ENCODE assay signal across 8 cellular contexts in genomic region chr7:100126931-100127865, GRCh38. TPM values are rescaled to one million over a fixed set of nuclear protein-coding genes. Genes with fewer than 3 reads are reported as not detected.
A peak's percentile ranks its signal among the peaks of the same experiment; 100 is the strongest.
DNase-seq lines count a peak whose midpoint lies in the region; ATAC-seq and TF ChIP-seq lines count a peak whose summit lies in the region.

TSS of gene MBLAC1 (plus strand) at chr7:100126967. CDS start at chr7:100127396, 429 bp downstream.

- no peaks in the 10 kb centered on the region for H3K9me3 ChIP-seq in mucosa of rectum (ENCODE audit: control insufficient read depth in 2 of 2, low read length in 2 of 2)

- H3K27ac ChIP-seq in mucosa of rectum (ENCODE audit: low read depth in 2 of 2, low read length in 2 of 2) = peak within 1 kb of the TSS; percentile 98 to 99

- no peaks in the 10 kb centered on the region for H3K27me3 ChIP-seq in mucosa of rectum (ENCODE audit: control insufficient read depth in 2 of 2, insufficient read depth in 2 of 2, low read length in 2 of 2)

- no peaks in the 10 kb centered on the region for H3K36me3 ChIP-seq in mucosa of rectum (ENCODE audit: control insufficient read depth in 2 of 2, insufficient read depth in 2 of 2, low read length in 2 of 2)

- H3K9ac ChIP-seq in mucosa of rectum (ENCODE audit: low read depth in 1 of 2, low read length in 2 of 2) = peak within 1 kb of the TSS; percentile 97 to 98

- peaks cover 33 to 34% of the 10 kb centered on the region in 2 donors for H3K4me1 ChIP-seq in mucosa of rectum (ENCODE audit: control insufficient read depth in 2 of 2, insufficient read depth in 2 of 2, low read length in 2 of 2)

- peak within 1 kb of the TSS; percentile 92 for H3K4me3 ChIP-seq in Jurkat, Clone E6-1 (ENCODE audit: low read length)
- peak within 1 kb of the TSS; percentile 95 for H3K4me3 ChIP-seq in mucosa of rectum (ENCODE audit: low read length in 2 of 2)

- peak; percentile 52 for ATAC-seq in GM21528 (IDR thresholded peaks at IDR 0.05; ENCODE audit: low FRiP score, unreplicated experiment)

- DNase-seq in D341Med (ENCODE audit: low spot score) = peak; percentile 93
- peak; percentile 93 for DNase-seq in Jurkat, Clone E6-1 (ENCODE audit: low read depth, low spot score)
- DNase-seq in OCI-M2 (lab: John Stamatoyannopoulos, UW; ENCODE audit: unreplicated experiment) = peak; percentile 63
- DNase-seq in activated T-cell treated with anti-CD3 and anti-CD28 coated beads, Interleukin-2, amount 50 U/mL, for 1 hour = peak; percentile 91
- DNase-seq in erythroblast (lab: John Stamatoyannopoulos, UW) = peak; percentile 97 to 98
- DNase-seq in stimulated activated CD8-positive, alpha-beta memory T cell treated with anti-CD3 and anti-CD28 coated beads, Interleukin-4, amount 100 ng/mL, for 24 hours (ENCODE audit: low read depth) = peak; percentile 82

- TF ChIP-seq POLR2A in erythroblast (IDR thresholded peaks at IDR 0.05; ENCODE audit: low read length) = peak; percentile 71

RNA-seq across cellular contexts. Expression of gene MBLAC1, which starts in this region (rescaled TPM):
- polyA plus RNA-seq in Jurkat, Clone E6-1 (2012; ENCODE audit: insufficient read depth, insufficient read length) = 2.1 TPM

Comparison
In these comparisons a context has a peak if more than half of its experiments do, and no peak if none do; other contexts are left out.
1. Peak in every context shown above with its lines: DNase-seq, ATAC-seq, H3K4me3 ChIP-seq and H3K27ac ChIP-seq.